Comparison of ENCODE assay signal across 2 cellular contexts in genomic region chr17:40062347-40063033, GRCh38.
TF ChIP-seq lines count a peak whose summit lies in the region.

Gene THRA (plus strand): TSS chr17:40062965. CDS start chr17:40074489, 11,524 bp downstream.

TF ChIP-seq in IMR-90, 13 proteins besides CTCF, POLR2A, EP300 and RAD21:
- TF ChIP-seq MAZ (IDR thresholded peaks at IDR 0.05; ENCODE audit: borderline replicate concordance, low read depth, low read length) (peak; percentile 93; the same call in 1 of the 2 replicates), CHD1 (IDR thresholded peaks at IDR 0.05; ENCODE audit: low read depth, low read length) (no peak), MXI1 (IDR thresholded peaks at IDR 0.05; ENCODE audit: borderline replicate concordance, low read depth, low read length) (no peak)

TF ChIP-seq in K562, 482 proteins besides CTCF, POLR2A, EP300 and RAD21:
- TF ChIP-seq GATAD2A (IDR thresholded peaks at IDR 0.05) (no peak), ZNF174 (CRISPR knock-in tag; IDR thresholded peaks at IDR 0.05) (no peak), VEZF1 (CRISPR knock-in tag; IDR thresholded peaks at IDR 0.05) (peak; percentile 96), RFX1 (IDR thresholded peaks at IDR 0.05) (no peak), ZNF740 (CRISPR knock-in tag; IDR thresholded peaks at IDR 0.05) (no peak), ZNF740 (tag; IDR thresholded peaks at IDR 0.05) (peak in 1 of 2 experiments; percentile 45; a peak in 1 of 4 replicates), CREM (IDR thresholded peaks at IDR 0.05; ENCODE audit: low read depth) (0 out of 2 replicates have a peak, but pooled peaks have one; percentile 2), ETS1 (conservative IDR thresholded peaks at IDR 0.05; ENCODE audit: control insufficient read depth, low read depth, low read length) (peak; percentile 38; the same call in 1 of the 2 replicates), RB1 (IDR thresholded peaks at IDR 0.05; ENCODE audit: low read depth) (peak; percentile 56; the same call in 1 of the 2 replicates), PKNOX1 (IDR thresholded peaks at IDR 0.05) (peak; percentile 59; the same call in 1 of the 2 replicates), XRCC5 (IDR thresholded peaks at IDR 0.05; ENCODE audit: low read depth, low read length) (no peak), ZBTB7A (IDR thresholded peaks at IDR 0.05; ENCODE audit: borderline replicate concordance, control insufficient read depth, low read depth, low read length) (peak; percentile 95), ETV5 (CRISPR knock-in tag; IDR thresholded peaks at IDR 0.05; ENCODE audit: low read depth) (no peak), YY1 (IDR thresholded peaks at IDR 0.05; ENCODE audit: borderline replicate concordance in 1 of 3, control insufficient read depth in 1 of 3, extremely low read depth in 1 of 3, insufficient read depth in 3 of 3, insufficient read length in 1 of 3, insufficient replicate concordance in 2 of 3, low read depth in 1 of 3, low read length in 2 of 3) (peak in 2 of 3 experiments; percentile 23 to 48), MEIS2 (IDR thresholded peaks at IDR 0.05; ENCODE audit: partially characterized antibody) (peak; percentile 19), ESRRA (IDR thresholded peaks at IDR 0.05; ENCODE audit: borderline replicate concordance, low read depth) (peak; percentile 80), ZFP91 (CRISPR knock-in tag; IDR thresholded peaks at IDR 0.05) (no peak), NONO (IDR thresholded peaks at IDR 0.05; ENCODE audit: low read depth in 2 of 2, low read length in 1 of 2) (0 out of 4 replicates have a peak, but pooled peaks of 1 of the 2 experiments have one; percentile 13), ZNF551 (CRISPR knock-in tag; IDR thresholded peaks at IDR 0.05) (no peak), RBBP5 (IDR thresholded peaks at IDR 0.05; ENCODE audit: borderline replicate concordance, insufficient read depth, low read length, poor library complexity, severe bottlenecking) (no peak), SIN3B (IDR thresholded peaks at IDR 0.05; ENCODE audit: low read depth) (peak; percentile 39; the same call in 1 of the 2 replicates), CXXC5 (CRISPR knock-in tag; IDR thresholded peaks at IDR 0.05) (peak; percentile 64; the same call in 1 of the 2 replicates), SIN3A (IDR thresholded peaks at IDR 0.05; ENCODE audit: borderline replicate concordance in 2 of 2, control insufficient read depth in 1 of 2, low read depth in 2 of 2, low read length in 2 of 2) (peak in 1 of 2 experiments; percentile 60; a peak in 1 of 4 replicates)
